ENCODE assay signal across 8 cellular contexts in the genomic region with DNA sequence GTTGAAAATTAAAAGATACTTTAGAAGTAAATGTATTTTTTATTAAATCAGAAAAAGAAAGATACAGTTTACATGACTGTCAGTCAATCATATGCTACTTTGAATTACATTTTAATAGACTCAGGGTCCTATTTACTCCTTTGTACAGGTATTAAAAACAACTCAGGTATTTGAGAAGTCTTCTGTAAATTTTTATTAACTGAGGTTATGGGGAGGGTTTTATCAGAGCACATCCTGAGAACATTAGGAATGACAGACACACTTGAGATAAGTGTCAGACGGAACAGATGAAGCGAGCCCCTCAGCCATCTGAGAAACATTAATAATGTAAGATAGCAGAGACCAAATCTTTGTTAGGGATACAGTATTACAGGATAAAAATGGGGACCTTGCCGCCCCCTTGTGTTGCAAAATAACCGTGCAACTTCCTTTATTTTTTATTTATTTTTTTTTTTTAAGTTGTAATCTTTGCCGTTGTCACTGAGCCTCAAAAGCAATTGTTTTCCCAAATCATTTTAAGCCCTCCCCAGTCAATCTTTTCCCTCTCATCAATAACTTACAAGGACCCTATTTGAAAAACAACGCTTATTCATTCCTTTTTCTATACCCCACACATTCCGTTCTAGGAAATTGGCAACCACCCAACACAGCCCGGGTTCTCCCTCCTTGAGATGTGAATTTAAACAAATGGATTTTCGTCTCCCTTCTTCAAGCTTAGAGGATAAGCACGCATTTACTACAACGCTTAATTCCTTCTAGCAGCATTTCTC.
DNase-seq lines count a peak whose midpoint lies in the region; ATAC-seq, FAIRE-seq and TF ChIP-seq lines count a peak whose summit lies in the region.

No MANE protein-coding gene starts in this region.

- ATAC-seq in GM19324 (IDR thresholded peaks at IDR 0.05; ENCODE audit: low FRiP score, unreplicated experiment) (no peak), HG03432 (IDR thresholded peaks at IDR 0.05; ENCODE audit: unreplicated experiment) (no peak), GM19452 (IDR thresholded peaks at IDR 0.05; ENCODE audit: unreplicated experiment) (no peak)

- DNase-seq in ACHN (peak; percentile 37), GM12865 (ENCODE audit: low read depth) (peak; percentile 57), RCC 7860 (ENCODE audit: low spot score) (no peak), astrocyte of the spinal cord (ENCODE audit: low read depth, low spot score) (peak; percentile 58), lung microvascular endothelial cell (ENCODE audit: low read depth in 2 of 2) (peak; percentile 50 to 53)

- H3K4me3 ChIP-seq in GM12865 (ENCODE audit: low read depth, low read length) (no peak overlapping the region), astrocyte of the spinal cord (ENCODE audit: low read depth, low read length) (peak overlapping the region; percentile 25)

- TF ChIP-seq CTCF in GM12865 (IDR thresholded peaks at IDR 0.05; ENCODE audit: insufficient read depth, low read depth, low read length, missing control alignments): peak; percentile 44
- peak; percentile 62 for TF ChIP-seq CTCF in astrocyte of the spinal cord (IDR thresholded peaks at IDR 0.05; ENCODE audit: low read depth, low read length)

- in situ Hi-C loops in ACHN (cut with HindIII; ENCODE audit: low pct_ligation_motif_present, low pct_unique_long_range_greater_than_20kb, low sequenced_read_pairs) (no loop called here), astrocyte of the spinal cord (cut with HindIII; ENCODE audit: low sequenced_read_pairs) (no loop called here)

- FAIRE-seq in RCC 7860 (lab: Jason Lieb, UNC): peak; percentile 15
